ENCODE assay signal across 8 cellular contexts in genomic region chrX:31658360-31658759, GRCh38.
A peak's percentile ranks its signal among the peaks of the same experiment; 100 is the strongest.
DNase-seq lines count a peak whose midpoint lies in the region; ATAC-seq and TF ChIP-seq lines count a peak whose summit lies in the region.

No MANE protein-coding gene starts in this region.

- no peaks in the 10 kb centered on the region for H3K9me3 ChIP-seq in stomach

- TF ChIP-seq EP300 in stomach (IDR thresholded peaks at IDR 0.05) = no peak

- intact Hi-C loops in stomach (cut with DNase I; ENCODE audit: low total_unique reads) = loop anchor here (10.0 kb wide), 1 partner anchor 64 kb away; no protein-coding TSS in a partner anchor

- no peak overlapping the region for H3K4me3 ChIP-seq in stomach

- WGBS in stomach, 5 donors = 1 to 7% (median 5%) methylated on average over 4 of the region's 4 CpGs

- H3K36me3 ChIP-seq in stomach = no peaks in the 10 kb centered on the region

- H3K4me1 ChIP-seq in stomach = no peaks in the 10 kb centered on the region

- H3K27ac ChIP-seq in stomach = no peak overlapping the region

- TF ChIP-seq CTCF in stomach (IDR thresholded peaks at IDR 0.05) = peak in 4 of 7 experiments; percentile 23 to 42 (median 27)

- no peak for TF ChIP-seq POLR2A in stomach (IDR thresholded peaks at IDR 0.05)

- ATAC-seq in GM19467 (IDR thresholded peaks at IDR 0.05; ENCODE audit: unreplicated experiment) = no peak

- DNase-seq in AG20443 (ENCODE audit: low spot score) = peak; percentile 9
- DNase-seq in H4 (ENCODE audit: low spot score) = peak; percentile 50
- peak; percentile 35 for DNase-seq in OCI-M1 (lab: John Stamatoyannopoulos, UW)
- DNase-seq in fibroblast of gingiva (ENCODE audit: low read depth) = peak; percentile 9
- DNase-seq in stomach = no peak
- DNase-seq in activated effector memory CD4-positive, alpha-beta T cell treated with anti-CD3 and anti-CD28 coated beads, Interleukin-2, amount 50 U/mL, for 16 hours = no peak
- DNase-seq in NCI-H226 = no peak

- no peaks in the 10 kb centered on the region for H3K27me3 ChIP-seq in stomach

Comparison
In these comparisons a context has a peak if more than half of its experiments do, and no peak if none do; other contexts are left out.
1. DNase-seq: peak in AG20443 (single experiment), H4 (single experiment), OCI-M1 (single experiment) and fibroblast of gingiva (single experiment); none in stomach (single experiment), activated effector memory CD4-positive, alpha-beta T cell treated with anti-CD3 and anti-CD28 coated beads, Interleukin-2, amount 50 U/mL, for 16 hours (single experiment) and NCI-H226 (single experiment).